1 cellular context compared by ENCODE assay signal in the genomic region with DNA sequence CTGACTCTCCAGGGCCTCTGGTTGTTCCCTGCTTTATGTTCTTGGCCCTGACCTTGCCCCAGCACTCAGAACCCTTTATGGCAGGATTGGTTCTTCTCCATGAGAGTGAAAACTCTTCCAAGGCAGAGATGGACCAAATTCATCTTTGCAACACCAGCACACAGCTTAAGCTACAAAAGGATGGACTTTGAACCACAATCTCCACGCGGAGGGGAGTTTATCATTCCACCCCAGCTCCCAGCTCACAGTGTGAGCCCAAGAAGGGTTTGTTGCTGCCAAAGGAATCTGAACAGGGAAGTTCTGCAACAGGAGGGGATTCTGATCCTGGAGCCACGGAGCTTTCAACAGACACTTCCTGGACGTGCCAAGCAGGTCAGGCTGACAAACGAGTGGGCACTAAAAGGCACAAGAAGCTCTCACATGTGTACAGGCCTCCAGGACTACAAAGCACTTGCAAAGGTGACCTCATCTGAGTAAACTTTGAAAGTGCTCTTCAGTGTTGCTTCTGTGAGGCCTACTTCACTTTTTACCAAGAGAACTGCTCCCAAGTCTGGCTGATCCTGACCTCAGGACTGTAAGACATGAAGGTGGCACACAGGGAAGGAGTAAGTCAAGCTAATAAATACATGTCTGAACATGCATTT.
TF ChIP-seq lines count a peak whose summit lies in the region.

No MANE protein-coding gene starts in this region.

TF ChIP-seq in HepG2, 621 proteins besides CTCF, POLR2A, EP300 and RAD21 (continued from another document and continues in another):
- no peak for TF ChIP-seq DMTF1 (CRISPR knock-in tag; IDR thresholded peaks at IDR 0.05)
- no peak for TF ChIP-seq BATF2 (CRISPR knock-in tag; IDR thresholded peaks at IDR 0.05)
- TF ChIP-seq MZF1 (CRISPR knock-in tag; IDR thresholded peaks at IDR 0.05; ENCODE audit: borderline replicate concordance): peak; percentile 65; the same call in 1 of the 2 replicates
- peak; percentile 72; the same call in 1 of the 2 replicates for TF ChIP-seq ZNF710 (CRISPR knock-in tag; IDR thresholded peaks at IDR 0.05; ENCODE audit: borderline replicate concordance)
- TF ChIP-seq MIER3 (CRISPR knock-in tag; IDR thresholded peaks at IDR 0.05; ENCODE audit: borderline replicate concordance): peak; percentile 71; the same call in 1 of the 2 replicates
- TF ChIP-seq ZNF777 (CRISPR knock-in tag; IDR thresholded peaks at IDR 0.05): no peak
- TF ChIP-seq ATF5 (CRISPR knock-in tag; IDR thresholded peaks at IDR 0.05; ENCODE audit: low read depth): peak; percentile 60; the same call in 1 of the 2 replicates
- TF ChIP-seq CCAR2 (optimal IDR thresholded peaks at IDR 0.05; ENCODE audit: low read depth, low read length): no peak
- TF ChIP-seq TP53 (CRISPR knock-in tag; conservative IDR thresholded peaks at IDR 0.05): no peak; the same call in 1 of the 2 replicates
- peak; percentile 48; the same call in 1 of the 2 replicates for TF ChIP-seq TFDP1 (CRISPR knock-in tag; IDR thresholded peaks at IDR 0.05; ENCODE audit: borderline replicate concordance)
- TF ChIP-seq ZNF839 (CRISPR knock-in tag; IDR thresholded peaks at IDR 0.05; ENCODE audit: borderline replicate concordance): no peak; the same call in 1 of the 2 replicates
- TF ChIP-seq, protein P1, sequence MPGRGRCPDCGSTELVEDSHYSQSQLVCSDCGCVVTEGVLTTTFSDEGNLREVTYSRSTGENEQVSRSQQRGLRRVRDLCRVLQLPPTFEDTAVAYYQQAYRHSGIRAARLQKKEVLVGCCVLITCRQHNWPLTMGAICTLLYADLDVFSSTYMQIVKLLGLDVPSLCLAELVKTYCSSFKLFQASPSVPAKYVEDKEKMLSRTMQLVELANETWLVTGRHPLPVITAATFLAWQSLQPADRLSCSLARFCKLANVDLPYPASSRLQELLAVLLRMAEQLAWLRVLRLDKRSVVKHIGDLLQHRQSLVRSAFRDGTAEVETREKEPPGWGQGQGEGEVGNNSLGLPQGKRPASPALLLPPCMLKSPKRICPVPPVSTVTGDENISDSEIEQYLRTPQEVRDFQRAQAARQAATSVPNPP (CRISPR knock-in tag; IDR thresholded peaks at IDR 0.05): no peak
- TF ChIP-seq ZNF124 (CRISPR knock-in tag; IDR thresholded peaks at IDR 0.05): peak; percentile 62; the same call in 1 of the 2 replicates
- no peak for TF ChIP-seq SMAD9 (CRISPR knock-in tag; IDR thresholded peaks at IDR 0.05)
- TF ChIP-seq ZNF343 (CRISPR knock-in tag; IDR thresholded peaks at IDR 0.05): peak; percentile 80; the same call in 1 of the 2 replicates
- peak; percentile 56; the same call in 1 of the 2 replicates for TF ChIP-seq ETV6 (CRISPR knock-in tag; conservative IDR thresholded peaks at IDR 0.05)
- no peak for TF ChIP-seq ZKSCAN5 (CRISPR knock-in tag; IDR thresholded peaks at IDR 0.05)
- peak; percentile 75; the same call in 1 of the 2 replicates for TF ChIP-seq SMAD1 (CRISPR knock-in tag; IDR thresholded peaks at IDR 0.05; ENCODE audit: borderline replicate concordance, low read depth)
- TF ChIP-seq ZFYVE20 (CRISPR knock-in tag; IDR thresholded peaks at IDR 0.05; ENCODE audit: borderline replicate concordance, low read depth): no peak
- TF ChIP-seq HDAC2 (CRISPR knock-in tag; IDR thresholded peaks at IDR 0.05): peak; percentile 94
- no peak for TF ChIP-seq ZNF570 (CRISPR knock-in tag; IDR thresholded peaks at IDR 0.05; ENCODE audit: borderline replicate concordance)
- TF ChIP-seq, protein P2, sequence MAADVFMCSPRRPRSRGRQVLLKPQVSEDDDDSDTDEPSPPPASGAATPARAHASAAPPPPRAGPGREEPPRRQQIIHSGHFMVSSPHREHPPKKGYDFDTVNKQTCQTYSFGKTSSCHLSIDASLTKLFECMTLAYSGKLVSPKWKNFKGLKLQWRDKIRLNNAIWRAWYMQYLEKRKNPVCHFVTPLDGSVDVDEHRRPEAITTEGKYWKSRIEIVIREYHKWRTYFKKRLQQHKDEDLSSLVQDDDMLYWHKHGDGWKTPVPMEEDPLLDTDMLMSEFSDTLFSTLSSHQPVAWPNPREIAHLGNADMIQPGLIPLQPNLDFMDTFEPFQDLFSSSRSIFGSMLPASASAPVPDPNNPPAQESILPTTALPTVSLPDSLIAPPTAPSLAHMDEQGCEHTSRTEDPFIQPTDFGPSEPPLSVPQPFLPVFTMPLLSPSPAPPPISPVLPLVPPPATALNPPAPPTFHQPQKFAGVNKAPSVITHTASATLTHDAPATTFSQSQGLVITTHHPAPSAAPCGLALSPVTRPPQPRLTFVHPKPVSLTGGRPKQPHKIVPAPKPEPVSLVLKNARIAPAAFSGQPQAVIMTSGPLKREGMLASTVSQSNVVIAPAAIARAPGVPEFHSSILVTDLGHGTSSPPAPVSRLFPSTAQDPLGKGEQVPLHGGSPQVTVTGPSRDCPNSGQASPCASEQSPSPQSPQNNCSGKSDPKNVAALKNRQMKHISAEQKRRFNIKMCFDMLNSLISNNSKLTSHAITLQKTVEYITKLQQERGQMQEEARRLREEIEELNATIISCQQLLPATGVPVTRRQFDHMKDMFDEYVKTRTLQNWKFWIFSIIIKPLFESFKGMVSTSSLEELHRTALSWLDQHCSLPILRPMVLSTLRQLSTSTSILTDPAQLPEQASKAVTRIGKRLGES (CRISPR knock-in tag; IDR thresholded peaks at IDR 0.05; ENCODE audit: borderline replicate concordance): no peak
- TF ChIP-seq, protein P3, sequence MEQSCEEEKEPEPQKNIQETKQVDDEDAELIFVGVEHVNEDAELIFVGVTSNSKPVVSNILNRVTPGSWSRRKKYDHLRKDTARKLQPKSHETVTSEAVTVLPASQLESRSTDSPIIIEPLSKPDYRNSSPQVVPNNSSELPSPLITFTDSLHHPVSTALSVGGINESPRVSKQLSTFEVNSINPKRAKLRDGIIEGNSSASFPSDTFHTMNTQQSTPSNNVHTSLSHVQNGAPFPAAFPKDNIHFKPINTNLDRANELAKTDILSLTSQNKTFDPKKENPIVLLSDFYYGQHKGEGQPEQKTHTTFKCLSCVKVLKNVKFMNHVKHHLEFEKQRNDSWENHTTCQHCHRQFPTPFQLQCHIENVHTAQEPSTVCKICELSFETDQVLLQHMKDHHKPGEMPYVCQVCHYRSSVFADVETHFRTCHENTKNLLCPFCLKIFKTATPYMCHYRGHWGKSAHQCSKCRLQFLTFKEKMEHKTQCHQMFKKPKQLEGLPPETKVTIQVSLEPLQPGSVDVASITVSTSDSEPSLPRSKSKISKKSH (CRISPR knock-in tag; IDR thresholded peaks at IDR 0.05; ENCODE audit: borderline replicate concordance): no peak
- TF ChIP-seq NCOR1 (IDR thresholded peaks at IDR 0.05; ENCODE audit: borderline replicate concordance, low read length): peak; percentile 93; the same call in 1 of the 2 replicates
- TF ChIP-seq, protein P4, sequence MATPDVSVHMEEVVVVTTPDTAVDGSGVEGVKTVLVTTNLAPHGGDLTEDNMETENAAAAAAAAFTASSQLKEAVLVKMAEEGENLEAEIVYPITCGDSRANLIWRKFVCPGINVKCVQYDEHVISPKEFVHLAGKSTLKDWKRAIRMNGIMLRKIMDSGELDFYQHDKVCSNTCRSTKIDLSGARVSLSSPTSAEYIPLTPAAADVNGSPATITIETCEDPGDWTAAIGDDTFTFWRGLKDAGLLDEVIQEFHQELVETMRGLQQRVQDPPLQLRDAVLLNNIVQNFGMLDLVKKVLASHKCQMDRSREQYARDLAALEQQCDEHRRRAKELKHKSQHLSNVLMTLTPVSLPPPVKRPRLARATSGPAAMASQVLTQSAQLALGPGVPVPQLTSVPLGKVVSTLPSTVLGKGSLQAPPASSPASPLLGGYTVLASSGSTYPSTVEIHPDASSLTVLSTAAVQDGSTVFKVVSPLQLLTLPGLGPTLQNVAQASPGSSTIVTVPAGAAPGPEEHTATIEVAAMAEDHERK (CRISPR knock-in tag; IDR thresholded peaks at IDR 0.05; ENCODE audit: low read depth): no peak
- TF ChIP-seq PHF20 (CRISPR knock-in tag; IDR thresholded peaks at IDR 0.05): 0 out of 2 replicates have a peak, but pooled peaks have one; percentile 45
- peak; percentile 98 for TF ChIP-seq ZNF549 (CRISPR knock-in tag; IDR thresholded peaks at IDR 0.05)
- TF ChIP-seq ZMYM3 (CRISPR knock-in tag; IDR thresholded peaks at IDR 0.05): no peak; the same call in none of the 2 replicates
- TF ChIP-seq ZNF572 (CRISPR knock-in tag; IDR thresholded peaks at IDR 0.05): no peak
- no peak; the same call in 1 of the 2 replicates for TF ChIP-seq KDM5A (IDR thresholded peaks at IDR 0.05; ENCODE audit: borderline replicate concordance, low read length)
- TF ChIP-seq, protein P5, sequence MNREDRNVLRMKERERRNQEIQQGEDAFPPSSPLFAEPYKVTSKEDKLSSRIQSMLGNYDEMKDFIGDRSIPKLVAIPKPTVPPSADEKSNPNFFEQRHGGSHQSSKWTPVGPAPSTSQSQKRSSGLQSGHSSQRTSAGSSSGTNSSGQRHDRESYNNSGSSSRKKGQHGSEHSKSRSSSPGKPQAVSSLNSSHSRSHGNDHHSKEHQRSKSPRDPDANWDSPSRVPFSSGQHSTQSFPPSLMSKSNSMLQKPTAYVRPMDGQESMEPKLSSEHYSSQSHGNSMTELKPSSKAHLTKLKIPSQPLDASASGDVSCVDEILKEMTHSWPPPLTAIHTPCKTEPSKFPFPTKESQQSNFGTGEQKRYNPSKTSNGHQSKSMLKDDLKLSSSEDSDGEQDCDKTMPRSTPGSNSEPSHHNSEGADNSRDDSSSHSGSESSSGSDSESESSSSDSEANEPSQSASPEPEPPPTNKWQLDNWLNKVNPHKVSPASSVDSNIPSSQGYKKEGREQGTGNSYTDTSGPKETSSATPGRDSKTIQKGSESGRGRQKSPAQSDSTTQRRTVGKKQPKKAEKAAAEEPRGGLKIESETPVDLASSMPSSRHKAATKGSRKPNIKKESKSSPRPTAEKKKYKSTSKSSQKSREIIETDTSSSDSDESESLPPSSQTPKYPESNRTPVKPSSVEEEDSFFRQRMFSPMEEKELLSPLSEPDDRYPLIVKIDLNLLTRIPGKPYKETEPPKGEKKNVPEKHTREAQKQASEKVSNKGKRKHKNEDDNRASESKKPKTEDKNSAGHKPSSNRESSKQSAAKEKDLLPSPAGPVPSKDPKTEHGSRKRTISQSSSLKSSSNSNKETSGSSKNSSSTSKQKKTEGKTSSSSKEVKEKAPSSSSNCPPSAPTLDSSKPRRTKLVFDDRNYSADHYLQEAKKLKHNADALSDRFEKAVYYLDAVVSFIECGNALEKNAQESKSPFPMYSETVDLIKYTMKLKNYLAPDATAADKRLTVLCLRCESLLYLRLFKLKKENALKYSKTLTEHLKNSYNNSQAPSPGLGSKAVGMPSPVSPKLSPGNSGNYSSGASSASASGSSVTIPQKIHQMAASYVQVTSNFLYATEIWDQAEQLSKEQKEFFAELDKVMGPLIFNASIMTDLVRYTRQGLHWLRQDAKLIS (CRISPR knock-in tag; IDR thresholded peaks at IDR 0.05): no peak; the same call in 1 of the 2 replicates
